Comparison of ENCODE assay signal across 25 cellular contexts in the genomic region with DNA sequence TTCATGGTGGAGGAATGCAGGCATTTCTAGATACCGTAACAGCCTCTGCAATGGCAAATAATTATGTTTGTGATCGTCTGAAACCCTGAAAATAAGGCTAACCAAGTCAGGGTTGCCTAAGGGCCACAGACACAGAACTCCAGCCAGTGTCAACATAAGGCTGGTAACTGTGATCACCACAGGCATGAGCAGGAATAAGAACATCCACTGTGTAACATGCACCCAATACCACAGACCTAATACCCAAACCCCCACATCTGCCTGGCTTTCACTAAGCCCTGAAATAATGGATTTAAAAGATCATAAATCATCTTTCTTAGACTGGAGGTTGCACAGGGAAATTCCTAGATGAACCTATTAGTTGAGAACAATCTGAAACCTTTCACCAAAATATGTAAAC.
"Had no signal": no experiment of that assay in that cellular context is flagged by ENCODE, and none has a peak within 500 bp of the region (broad histone marks: within the 10 kb centered on the region; RNA-seq: fewer than 3 reads in every experiment).

No MANE protein-coding gene starts in this region.

- H3K4me1 ChIP-seq: body of pancreas, breast epithelium had no signal

- H3K27ac ChIP-seq: body of pancreas, breast epithelium, SJCRH30, SK-N-MC had no signal

- H3K36me3 ChIP-seq: breast epithelium, SJCRH30 had no signal

- DNase-seq: activated CD4-positive, alpha-beta T cell treated with anti-CD3 and anti-CD28 coated beads, Interleukin-2, amount 10 ng/mL, durations not matched to agents 7 days and 5 days; activated CD4-positive, alpha-beta T cell treated with anti-CD3 and anti-CD28 coated beads, Interleukin-2, amount 50 U/mL, for 48 hours; activated CD8-positive, alpha-beta T cell treated with anti-CD3 and anti-CD28 coated beads, Interleukin-2, amount 10 ng/mL, durations not matched to agents 7 days and 5 days; activated gamma-delta T cell; activated naive CD4-positive, alpha-beta T cell treated with Interleukin-2 at 50 U/mL for 16 hours; activated naive CD8-positive, alpha-beta T cell treated with anti-CD3 and anti-CD28 coated beads, Interleukin-2, amount 10 ng/mL, durations not matched to agents 7 days and 5 days; activated T-cell treated with anti-CD3 and anti-CD28 coated beads, Interleukin-2, amount 50 U/mL, for 24 hours; anterior cingulate cortex; body of pancreas; caudate nucleus; cerebellar nuclear complex; NCI-H1105; NCI-H1417 treated with DMSO at 0.1 percent for 48 hours; NCI-H187 treated with DMSO at 0.1 percent for 48 hours; NCI-H2081; NCI-H2171 treated with DMSO at 0.1 percent for 48 hours; NCI-H2227 treated with DMSO at 0.1 percent for 48 hours; NCI-H446 treated with DMSO at 0.1 percent for 48 hours; NCI-H524; SHP77; SJCRH30 had no signal

- H3K27me3 ChIP-seq: body of pancreas, breast epithelium, SJCRH30 had no signal

- ATAC-seq: activated CD8-positive, alpha-beta T cell treated with anti-CD3 and anti-CD28 coated beads, Interleukin-2, amount 10 ng/mL, durations not matched to agents 7 days and 5 days; body of pancreas; K562; Panc1 had no signal

- H3K4me3 ChIP-seq: body of pancreas, breast epithelium, K562, SJCRH30, SK-N-MC had no signal

- H3K9me3 ChIP-seq: body of pancreas, breast epithelium, SJCRH30 had no signal
